8 cellular contexts compared by ENCODE assay signal in genomic region chr2:25664531-25665307, GRCh38. TPM values are rescaled to one million over a fixed set of nuclear protein-coding genes. Genes with fewer than 3 reads are reported as not detected.
DNase-seq lines count a peak whose midpoint lies in the region; ATAC-seq and TF ChIP-seq lines count a peak whose summit lies in the region.

No MANE protein-coding gene starts in this region.

- peak; percentile 91 for ATAC-seq in body of pancreas
- ATAC-seq in HG03159 (IDR thresholded peaks at IDR 0.05; ENCODE audit: unreplicated experiment): no peak

- no peaks in the 10 kb centered on the region for H3K36me3 ChIP-seq in GM06990 (ENCODE audit: control insufficient read depth, insufficient read depth, low read length)
- H3K36me3 ChIP-seq in body of pancreas (replicated peaks in 1 of 2; ENCODE audit: insufficient read depth in 1 of 2, low read depth in 2 of 2): no peaks in the 10 kb centered on the region

- intact Hi-C loops in body of pancreas (cut with DNase I): no loop called here

- H3K4me3 ChIP-seq in GM06990 (replicated peaks; ENCODE audit: low read depth, low read length) (no peak overlapping the region), body of pancreas (no peak overlapping the region)

- H3K27me3 ChIP-seq in GM06990 (replicated peaks; ENCODE audit: control insufficient read depth, insufficient read depth, low read length) (no peaks in the 10 kb centered on the region), body of pancreas (no peaks in the 10 kb centered on the region)

- no peak overlapping the region for H3K27ac ChIP-seq in body of pancreas

- in situ Hi-C loops in ACHN (cut with HindIII; ENCODE audit: low pct_ligation_motif_present, low pct_unique_long_range_greater_than_20kb, low sequenced_read_pairs): no loop called here

- TF ChIP-seq CTCF in GM06990 (IDR thresholded peaks at IDR 0.05; ENCODE audit: insufficient read depth, low read length, poor library complexity, severe bottlenecking): peak; percentile 68
- peak; percentile 41 to 84 (median 73) for TF ChIP-seq CTCF in body of pancreas (IDR thresholded peaks at IDR 0.05)

- TF ChIP-seq POLR2A in body of pancreas (IDR thresholded peaks at IDR 0.05): no peak

- no peaks in the 10 kb centered on the region for H3K4me1 ChIP-seq in body of pancreas

- DNase-seq in ACHN: peak; percentile 76
- DNase-seq in GM06990 (ENCODE audit: extremely low read depth, insufficient read length): no peak
- peak; percentile 80 for DNase-seq in NCI-H524 treated with DMSO at 0.1 percent for 48 hours (lab: John Stamatoyannopoulos, UW)
- peak; percentile 70 to 79 (median 74) for DNase-seq in body of pancreas
- peak; percentile 79 for DNase-seq in inferior parietal cortex (ENCODE audit: extremely low spot score)
- DNase-seq in stimulated activated CD4-positive, alpha-beta T cell treated with anti-CD3 and anti-CD28 coated beads, Interleukin-2, amount 100 ng/mL, for 48 hours: peak; percentile 10 to 13
- DNase-seq in SKM-1 (lab: John Stamatoyannopoulos, UW; ENCODE audit: unreplicated experiment): no peak

- no peaks in the 10 kb centered on the region for H3K9me3 ChIP-seq in body of pancreas

- WGBS in body of pancreas, 2 donors: 26 to 27% methylated on average over 11 of the region's 11 CpGs

RNA-seq across cellular contexts. Expression of gene DTNB, which starts 8.7 kb away (rescaled TPM):
- total RNA-seq in body of pancreas: 10 to 100 TPM; 17.8 to 22.6 TPM

Comparison
In these comparisons a context has a peak if more than half of its experiments do, and no peak if none do; other contexts are left out.
1. DNase-seq: peak in ACHN (single experiment), NCI-H524 treated with DMSO at 0.1 percent for 48 hours (single experiment), body of pancreas (4 of 4), inferior parietal cortex (single experiment) and stimulated activated CD4-positive, alpha-beta T cell treated with anti-CD3 and anti-CD28 coated beads, Interleukin-2, amount 100 ng/mL, for 48 hours (2 of 2); none in GM06990 (single experiment) and SKM-1 (single experiment).